In genomic region chr6:155493026-155493693, GRCh38 we compare ENCODE assay signal across 15 cellular contexts. TPM values are rescaled to one million over a fixed set of nuclear protein-coding genes. Genes with fewer than 3 reads are reported as not detected.
DNase-seq lines count a peak whose midpoint lies in the region; ATAC-seq and TF ChIP-seq lines count a peak whose summit lies in the region.
"Had no signal": no experiment of that assay in that cellular context is flagged by ENCODE, and none has a peak within 500 bp of the region (broad histone marks: within the 10 kb centered on the region; RNA-seq: fewer than 3 reads in every experiment).

No MANE protein-coding gene starts in this region.

- H3K4me1 ChIP-seq in ACC112 (ENCODE audit: control insufficient read depth, insufficient read depth, low read length, unreplicated experiment), result peaks cover 38% of the 10 kb centered on the region
- peaks cover 11 to 30% (median 14%) of the 10 kb centered on the region in 3 donors for H3K4me1 ChIP-seq in gastroesophageal sphincter

- no peaks in the 10 kb centered on the region for H3K9me3 ChIP-seq in gastroesophageal sphincter

- no peaks in the 10 kb centered on the region for H3K36me3 ChIP-seq in ACC112 (ENCODE audit: insufficient read depth, low read length)
- no peaks in the 10 kb centered on the region for H3K36me3 ChIP-seq in gastroesophageal sphincter

- TF ChIP-seq POLR2A in gastroesophageal sphincter (IDR thresholded peaks at IDR 0.05), result no peak

- no peaks in the 10 kb centered on the region for H3K79me2 ChIP-seq in ACC112 (ENCODE audit: control insufficient read depth, insufficient read depth, low read length, unreplicated experiment)

- 93 to 100% methylated on average over 2 to 3 of the region's 3 CpGs for WGBS in gastroesophageal sphincter (ENCODE audit: low coverage in 1 of 2), 2 donors

- no peak for TF ChIP-seq CTCF in gastroesophageal sphincter (IDR thresholded peaks at IDR 0.05)

- peak; percentile 18 for ATAC-seq in GM19463 (IDR thresholded peaks at IDR 0.05; ENCODE audit: unreplicated experiment)
- peak; percentile 10 for ATAC-seq in HG03280 (IDR thresholded peaks at IDR 0.05; ENCODE audit: unreplicated experiment)
- no peak for ATAC-seq in gastroesophageal sphincter
- no peak for ATAC-seq in GM21367 (IDR thresholded peaks at IDR 0.05; ENCODE audit: unreplicated experiment)
- ATAC-seq: T-helper 17 cell had no signal

- no peak for DNase-seq in RPMI8226
- DNase-seq in stimulated activated CD4-positive, alpha-beta T cell treated with anti-CD3 and anti-CD28 coated beads, Interleukin-15, amount 100 ng/mL, for 24 hours, result no peak
- DNase-seq in DMS53 (lab: John Stamatoyannopoulos, UW), result no peak
- DNase-seq: CD4-positive, alpha-beta T cell; effector CD8-positive, alpha-beta T cell; kidney; NCI-H1436 treated with DMSO at 0.1 percent for 48 hours; T-helper 17 cell had no signal

- no peak overlapping the region for H3K4me3 ChIP-seq in ACC112 (ENCODE audit: low read depth, low read length)
- no peak overlapping the region for H3K4me3 ChIP-seq in gastroesophageal sphincter

- H2AFZ ChIP-seq in ACC112 (ENCODE audit: low read length, unreplicated experiment), result no peak overlapping the region

- H3K27me3 ChIP-seq in ACC112 (ENCODE audit: insufficient read depth, low read length), result no peaks in the 10 kb centered on the region
- no peaks in the 10 kb centered on the region for H3K27me3 ChIP-seq in gastroesophageal sphincter

- H3K27ac ChIP-seq in ACC112 (ENCODE audit: low read depth, low read length) (peak overlapping the region; percentile 94), gastroesophageal sphincter (peak overlapping the region; percentile 69 to 81 (median 74))

- TF ChIP-seq EP300 in gastroesophageal sphincter (IDR thresholded peaks at IDR 0.05), result no peak

RNA-seq across cellular contexts. Expression of gene NOX3, which starts 37.5 kb away (rescaled TPM):
- total RNA-seq in gastroesophageal sphincter, result under 1 TPM in 1 of 4 donors, not detected in 3; 0.54 TPM
- total RNA-seq: activated T-helper 2 cell treated with anti-CD3 and anti-CD28 coated beads, Interferon-gamma antibody, Interleukin-2, Interleukin-4, amounts not matched to agents 10 μg/mL and 5 μg/mL and 100 μg/mL, durations not matched to agents 14 hours and 24 hours and 36 hours; CD4-positive, alpha-beta T cell; kidney; pulmonary artery endothelial cell; T-helper 17 cell had no signal

Comparison
In these comparisons a context has a peak if more than half of its experiments do, and no peak if none do; other contexts are left out.
1. ATAC-seq: peak in GM19463 (single experiment) and HG03280 (single experiment); none in gastroesophageal sphincter (single experiment) and GM21367 (single experiment).